ENCODE assay signal across 12 cellular contexts in genomic region chr1:66704177-66704880, GRCh38. TPM values are rescaled to one million over a fixed set of nuclear protein-coding genes. Genes with fewer than 3 reads are reported as not detected.
DNase-seq lines count a peak whose midpoint lies in the region; ATAC-seq, FAIRE-seq and TF ChIP-seq lines count a peak whose summit lies in the region.
"Had no signal": no experiment of that assay in that cellular context is flagged by ENCODE, and none has a peak within 500 bp of the region (broad histone marks: within the 10 kb centered on the region; RNA-seq: fewer than 3 reads in every experiment).

No MANE protein-coding gene starts in this region.

- TF ChIP-seq POLR2A in gastrocnemius medialis (IDR thresholded peaks at IDR 0.05) = no peak

- peak overlapping the region; percentile 74 for H3K9ac ChIP-seq in adipocyte (ENCODE audit: low read length)
- H3K9ac ChIP-seq in kidney (ENCODE audit: low read length in 2 of 2) = no peak overlapping the region

- H3K4me3 ChIP-seq in adipocyte (ENCODE audit: low read length) (peak overlapping the region; percentile 70), gastrocnemius medialis (no peak overlapping the region), WERI-Rb-1 (ENCODE audit: low read depth, low read length) (no peak overlapping the region), kidney (ENCODE audit: low read length in 2 of 2) (no peak overlapping the region)
- H3K4me3 ChIP-seq: K562 had no signal

- TF ChIP-seq CTCF in gastrocnemius medialis (IDR thresholded peaks at IDR 0.05 in 4 of 5, conservative IDR thresholded peaks at IDR 0.05 in 1 of 5) (no peak), WERI-Rb-1 (IDR thresholded peaks at IDR 0.05; ENCODE audit: low read depth, low read length) (no peak), kidney (IDR thresholded peaks at IDR 0.05; ENCODE audit: borderline replicate concordance, extremely low read depth, insufficient read depth) (no peak)

- no peaks in the 10 kb centered on the region for H3K36me3 ChIP-seq in adipocyte (ENCODE audit: control insufficient read depth, insufficient read depth, low read length, severe bottlenecking)
- no peaks in the 10 kb centered on the region for H3K36me3 ChIP-seq in gastrocnemius medialis
- H3K36me3 ChIP-seq in WERI-Rb-1 = no peaks in the 10 kb centered on the region
- H3K36me3 ChIP-seq in kidney (ENCODE audit: control insufficient read depth in 1 of 2, insufficient read depth in 2 of 2, low read length in 2 of 2) = no peaks in the 10 kb centered on the region

- DNase-seq in adipocyte (ENCODE audit: low read depth) (no peak), fibroblast of the conjunctiva (ENCODE audit: low read depth) (peak; percentile 16), gastrocnemius medialis (no peak), NCI-H526 (lab: John Stamatoyannopoulos, UW) (no peak), WERI-Rb-1 (no peak), kidney (no peak), LoVo (ENCODE audit: low spot score) (no peak)
- DNase-seq: NCI-H1105, NCI-H2081, NCI-H510A treated with DMSO at 0.1 percent for 48 hours had no signal

- H3K4me1 ChIP-seq in adipocyte (ENCODE audit: control insufficient read depth, insufficient read depth, low read length) = peaks cover 30% of the 10 kb centered on the region
- no peaks in the 10 kb centered on the region for H3K4me1 ChIP-seq in gastrocnemius medialis
- H3K4me1 ChIP-seq in kidney (ENCODE audit: control insufficient read depth in 1 of 2, insufficient read depth in 1 of 2, low read depth in 1 of 2, low read length in 2 of 2) = no peaks in the 10 kb centered on the region

- H3K27me3 ChIP-seq in adipocyte (replicated peaks; ENCODE audit: control insufficient read depth, insufficient read depth, low read length) (no peaks in the 10 kb centered on the region), gastrocnemius medialis (no peaks in the 10 kb centered on the region), WERI-Rb-1 (ENCODE audit: insufficient read depth, low read depth, severe bottlenecking) (no peaks in the 10 kb centered on the region)

- ATAC-seq in gastrocnemius medialis = no peak
- ATAC-seq: K562 had no signal

- H3K27ac ChIP-seq in gastrocnemius medialis (peak overlapping the region in 3 of 4 donors; percentile 1 to 33 (median 7)), WERI-Rb-1 (no peak overlapping the region), kidney (ENCODE audit: low read depth in 2 of 2, low read length in 2 of 2) (no peak overlapping the region)

- in situ Hi-C loops in gastrocnemius medialis (cut with MboI; ENCODE audit: low sequenced_read_pairs in 4 of 4) = no loop called here

- H3K9me3 ChIP-seq in adipocyte (ENCODE audit: control insufficient read depth, low read length) (no peaks in the 10 kb centered on the region), gastrocnemius medialis (no peaks in the 10 kb centered on the region), WERI-Rb-1 (ENCODE audit: severe bottlenecking) (no peaks in the 10 kb centered on the region), kidney (ENCODE audit: control insufficient read depth in 1 of 2, low read length in 2 of 2) (no peaks in the 10 kb centered on the region)

- intact Hi-C loops in gastrocnemius medialis (cut with DNase I; ENCODE audit: low total_unique reads) (loop anchor here (10.0 kb wide), 1 partner anchor 170 kb away; the partner anchor contains the start of gene SGIP1), kidney (cut with DNase I) (no loop called here)

- FAIRE-seq in kidney (lab: Jason Lieb, UNC) = no peak
- FAIRE-seq: H1, K562 had no signal

RNA-seq across cellular contexts. Expression of gene DYNLT5, which starts 47.9 kb away (rescaled TPM):
- total RNA-seq in gastrocnemius medialis (1 to 10 TPM in 1 of 4 donors, not detected in 3; 1.6 TPM), kidney (1.4 TPM)
- 0.41 TPM for polyA plus RNA-seq in kidney (ENCODE audit: insufficient read depth, low read depth, low replicate concordance)
- total RNA-seq: K562 had no signal
- polyA plus RNA-seq: K562 had no signal

Comparison
In these comparisons a context has a peak if more than half of its experiments do, and no peak if none do; other contexts are left out.
1. H3K27ac ChIP-seq: peak in gastrocnemius medialis (3 of 4); none in WERI-Rb-1 (single experiment) and kidney (0 of 2).